In genomic region chr5:159515909-159516415, GRCh38 we compare ENCODE assay signal across 8 cellular contexts.
A peak's percentile ranks its signal among the peaks of the same experiment; 100 is the strongest.
DNase-seq lines count a peak whose midpoint lies in the region; ATAC-seq, FAIRE-seq and TF ChIP-seq lines count a peak whose summit lies in the region.

No MANE protein-coding gene starts in this region.

- no peaks in the 10 kb centered on the region for H3K9me3 Mint-ChIP-seq in activated naive CD8-positive, alpha-beta T cell treated with anti-CD3 and anti-CD28 coated beads, Interleukin-2, amount 50 U/mL, for 24 hours

- TF ChIP-seq CTCF in D721Med (IDR thresholded peaks at IDR 0.05; ENCODE audit: insufficient read depth, missing control alignments) (peak; percentile 89), SU-DHL-6 (IDR thresholded peaks at IDR 0.05; ENCODE audit: insufficient read depth, low read length, poor library complexity, severe bottlenecking) (peak; percentile 90)

- no peaks in the 10 kb centered on the region for H3K9me2 ChIP-seq in SU-DHL-6 (replicated peaks; ENCODE audit: insufficient read depth, low read length)

- H3K36me3 ChIP-seq in SU-DHL-6 (ENCODE audit: low read length) (no peaks in the 10 kb centered on the region), iPS DF 6.9 (ENCODE audit: control insufficient read depth, insufficient read depth, low read length) (no peaks in the 10 kb centered on the region)

- H3K4me3 ChIP-seq in SU-DHL-6 (ENCODE audit: insufficient read depth, low read length, poor library complexity, severe bottlenecking) (no peak overlapping the region), iPS DF 6.9 (ENCODE audit: low read length) (no peak overlapping the region)

- no peaks in the 10 kb centered on the region for H3K79me2 ChIP-seq in SU-DHL-6 (ENCODE audit: insufficient read depth, low read length)

- DNase-seq in D721Med (ENCODE audit: insufficient read length, low spot score) (peak; percentile 34), iPS DF 6.9 (ENCODE audit: low read depth, low spot score) (peak; percentile 60), NCI-H2081 (lab: John Stamatoyannopoulos, UW) (no peak)
- DNase-seq in activated naive CD8-positive, alpha-beta T cell treated with anti-CD3 and anti-CD28 coated beads, Interleukin-2, amount 50 U/mL, for 24 hours = peak; percentile 76
- DNase-seq in stimulated activated CD4-positive, alpha-beta T cell treated with anti-CD3 and anti-CD28 coated beads, Interleukin-1b, Interleukin-23, amount 100 ng/mL, for 24 hours (ENCODE audit: low read depth in 4 of 4, low spot score in 1 of 4) = peak; percentile 29 to 72 (median 63)

- H3F3A ChIP-seq in SU-DHL-6 (ENCODE audit: insufficient read depth) = no peaks in the 10 kb centered on the region

- no peaks in the 10 kb centered on the region for H3K9me3 ChIP-seq in SU-DHL-6 (ENCODE audit: insufficient read depth, low read length)
- no peaks in the 10 kb centered on the region for H3K9me3 ChIP-seq in iPS DF 6.9 (ENCODE audit: control insufficient read depth, insufficient read depth, low read length)

- H3K4me1 Mint-ChIP-seq in activated naive CD8-positive, alpha-beta T cell treated with anti-CD3 and anti-CD28 coated beads, Interleukin-2, amount 50 U/mL, for 24 hours = peaks cover 12% of the 10 kb centered on the region

- no peaks in the 10 kb centered on the region for H4K20me1 ChIP-seq in SU-DHL-6 (ENCODE audit: low read depth, low read length)

- no peak overlapping the region for H3K27ac ChIP-seq in SU-DHL-6 (ENCODE audit: low read depth, low read length)
- no peak overlapping the region for H3K27ac ChIP-seq in iPS DF 6.9 (ENCODE audit: low read length)

- H3K27me3 ChIP-seq in SU-DHL-6 (ENCODE audit: low read length) (no peaks in the 10 kb centered on the region), iPS DF 6.9 (ENCODE audit: control insufficient read depth, insufficient read depth, low read length) (no peaks in the 10 kb centered on the region)

- no peak overlapping the region for H3K9ac ChIP-seq in SU-DHL-6 (ENCODE audit: low read length)

- peak overlapping the region; percentile 5 for H3K4me3 Mint-ChIP-seq in activated naive CD8-positive, alpha-beta T cell treated with anti-CD3 and anti-CD28 coated beads, Interleukin-2, amount 50 U/mL, for 24 hours

- ATAC-seq in GM19455 (IDR thresholded peaks at IDR 0.05; ENCODE audit: unreplicated experiment) = peak; percentile 87
- ATAC-seq in HG03521 (IDR thresholded peaks at IDR 0.05; ENCODE audit: unreplicated experiment) = peak; percentile 94
- peak; percentile 74 for ATAC-seq in activated naive CD8-positive, alpha-beta T cell treated with anti-CD3 and anti-CD28 coated beads, Interleukin-2, amount 50 U/mL, for 24 hours

- H3K4me1 ChIP-seq in iPS DF 6.9 (ENCODE audit: control insufficient read depth, insufficient read depth, low read length) = no peaks in the 10 kb centered on the region; the same call in 1 of the 2 replicates

- H3K27ac Mint-ChIP-seq in activated naive CD8-positive, alpha-beta T cell treated with anti-CD3 and anti-CD28 coated beads, Interleukin-2, amount 50 U/mL, for 24 hours = no peak overlapping the region

- no peak overlapping the region for H2AFZ ChIP-seq in SU-DHL-6 (ENCODE audit: low read depth, low read length, severe bottlenecking)

- no peaks in the 10 kb centered on the region for H3K36me3 Mint-ChIP-seq in activated naive CD8-positive, alpha-beta T cell treated with anti-CD3 and anti-CD28 coated beads, Interleukin-2, amount 50 U/mL, for 24 hours (ENCODE audit: low read depth)

- no peak for FAIRE-seq in D721Med (lab: Jason Lieb, UNC)

- WGBS in iPS DF 6.9 (ENCODE audit: insufficient coverage, insufficient read length) = no CpG with 5 or more reads among the region's 10 CpGs

- H3K27me3 Mint-ChIP-seq in activated naive CD8-positive, alpha-beta T cell treated with anti-CD3 and anti-CD28 coated beads, Interleukin-2, amount 50 U/mL, for 24 hours = peaks cover 8% of the 10 kb centered on the region

- no peak overlapping the region for H3K4me2 ChIP-seq in SU-DHL-6 (ENCODE audit: low read depth, low read length, poor library complexity, severe bottlenecking)

Comparison
In these comparisons a context has a peak if more than half of its experiments do, and no peak if none do; other contexts are left out.
1. DNase-seq: peak in D721Med (single experiment), activated naive CD8-positive, alpha-beta T cell treated with anti-CD3 and anti-CD28 coated beads, Interleukin-2, amount 50 U/mL, for 24 hours (single experiment), iPS DF 6.9 (single experiment) and stimulated activated CD4-positive, alpha-beta T cell treated with anti-CD3 and anti-CD28 coated beads, Interleukin-1b, Interleukin-23, amount 100 ng/mL, for 24 hours (4 of 4); none in NCI-H2081 (0 of 2).
2. Peak in every context shown above with its lines, with median percentiles within 50 percentile points of each other: ATAC-seq.